In the genomic region with DNA sequence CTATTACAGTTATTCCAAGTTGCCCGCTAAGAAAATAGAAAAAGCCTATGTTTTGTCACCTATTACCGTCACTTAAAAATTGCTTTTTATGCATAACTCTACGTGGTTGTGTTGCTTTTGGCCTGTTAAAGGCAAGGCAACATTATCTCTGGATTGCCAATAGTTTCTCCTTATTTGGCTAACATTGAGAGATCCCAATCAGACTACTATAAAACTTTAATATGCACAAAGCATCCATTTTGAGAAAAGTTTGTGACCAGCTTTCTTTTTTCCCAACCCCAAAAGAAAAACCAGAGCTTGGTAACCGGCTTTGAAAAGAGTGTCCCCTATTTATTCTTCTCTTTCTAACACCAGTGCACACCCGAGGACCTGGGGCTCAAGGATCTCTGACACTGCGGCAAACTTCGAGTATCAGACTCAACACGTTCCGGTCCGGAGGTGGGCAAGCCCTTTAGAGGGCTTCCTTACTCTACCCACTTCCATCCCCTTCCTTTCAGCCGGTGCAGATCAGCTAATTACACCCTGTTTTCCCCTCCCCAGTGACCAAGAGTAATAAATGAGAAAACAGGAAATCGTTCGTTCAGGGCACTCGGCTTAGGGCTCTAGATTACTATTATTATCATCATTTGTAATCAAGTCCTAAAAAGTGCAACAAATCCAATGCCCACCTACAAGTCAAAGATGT, we compare ENCODE assay signal across 8 cellular contexts. TPM values are rescaled to one million over a fixed set of nuclear protein-coding genes. Genes with fewer than 3 reads are reported as not detected.
DNase-seq lines count a peak whose midpoint lies in the region; ATAC-seq, FAIRE-seq and TF ChIP-seq lines count a peak whose summit lies in the region.

No MANE protein-coding gene starts in this region.

- peaks cover 47% of the 10 kb centered on the region for H3K4me1 ChIP-seq in CD4-positive, alpha-beta memory T cell (ENCODE audit: insufficient read depth, low read length)
- H3K4me1 ChIP-seq in ascending aorta (peaks cover 0 to 6% of the 10 kb centered on the region in 2 donors), small intestine (ENCODE audit: control insufficient read depth in 2 of 2, insufficient read depth in 1 of 2, low read depth in 1 of 2, low read length in 1 of 2) (peaks cover 3 to 7% of the 10 kb centered on the region in 2 donors)

- H3K9me3 ChIP-seq in CD4-positive, alpha-beta memory T cell (ENCODE audit: control insufficient read depth in 1 of 2, low read length in 2 of 2): no peaks in the 10 kb centered on the region
- no peaks in the 10 kb centered on the region for H3K9me3 ChIP-seq in ascending aorta
- no peaks in the 10 kb centered on the region for H3K9me3 ChIP-seq in iPS-18c (ENCODE audit: control insufficient read depth, insufficient read depth, low read length)
- no peaks in the 10 kb centered on the region for H3K9me3 ChIP-seq in small intestine (ENCODE audit: control insufficient read depth, low read depth)

- peak overlapping the region; percentile 89 to 99 (median 98) for H3K27ac Mint-ChIP-seq in CD4-positive, alpha-beta memory T cell

- H3K36me3 Mint-ChIP-seq in CD4-positive, alpha-beta memory T cell: peaks cover 0 to 22% of the 10 kb centered on the region in 2 donors

- peaks cover 34 to 70% (median 50%) of the 10 kb centered on the region in 4 donors for H3K4me1 Mint-ChIP-seq in CD4-positive, alpha-beta memory T cell

- H3K36me3 ChIP-seq in CD4-positive, alpha-beta memory T cell (ENCODE audit: insufficient read depth, low read length): no peaks in the 10 kb centered on the region
- H3K36me3 ChIP-seq in ascending aorta (no peaks in the 10 kb centered on the region), small intestine (ENCODE audit: control insufficient read depth in 2 of 2, insufficient read depth in 2 of 2, low read length in 2 of 2) (no peaks in the 10 kb centered on the region)

- TF ChIP-seq CTCF in ascending aorta (IDR thresholded peaks at IDR 0.05): no peak

- FAIRE-seq in small intestine (lab: Jason Lieb, UNC): no peak

- peak overlapping the region; percentile 91 for H3K27ac ChIP-seq in CD4-positive, alpha-beta memory T cell (ENCODE audit: low read depth, low read length)
- H3K27ac ChIP-seq in ascending aorta: peak overlapping the region; percentile 93 to 99
- H3K27ac ChIP-seq in small intestine (ENCODE audit: low read depth in 1 of 2, low read length in 1 of 2): peak overlapping the region; percentile 94 to 95

- WGBS in small intestine, 3 donors: 0 to 1% (median 1%) methylated on average over 14 of the region's 14 CpGs

- peak overlapping the region; percentile 68 to 90 for H3K4me3 ChIP-seq in CD4-positive, alpha-beta memory T cell (ENCODE audit: low read length in 2 of 2)
- H3K4me3 ChIP-seq in ascending aorta: peak overlapping the region; percentile 75 to 93
- H3K4me3 ChIP-seq in iPS-18c (ENCODE audit: insufficient read depth, low read depth, low read length): peak overlapping the region; percentile 90
- H3K4me3 ChIP-seq in small intestine (ENCODE audit: low read depth in 1 of 2, low read length in 2 of 2): peak overlapping the region; percentile 97 to 98

- peaks cover 0 to 3% (median 0%) of the 10 kb centered on the region in 8 donors for H3K9me3 Mint-ChIP-seq in CD4-positive, alpha-beta memory T cell

- intact Hi-C loops in CD4-positive, alpha-beta memory T cell (cut with micrococcal nuclease): loop anchor here (2.0 kb wide), 2 partner anchors 47 to 253 kb away; no protein-coding TSS in a partner anchor
- intact Hi-C loops in ascending aorta (cut with DNase I): loop anchor here (2.0 to 10.0 kb wide), 3 partner anchors 47 to 379 kb away; no protein-coding TSS in a partner anchor

- no peaks in the 10 kb centered on the region for H3K27me3 Mint-ChIP-seq in CD4-positive, alpha-beta memory T cell

- no peaks in the 10 kb centered on the region for H3K27me3 ChIP-seq in CD4-positive, alpha-beta memory T cell (ENCODE audit: insufficient read depth, low read length)
- H3K27me3 ChIP-seq in ascending aorta: no peaks in the 10 kb centered on the region
- H3K27me3 ChIP-seq in small intestine (ENCODE audit: control insufficient read depth in 2 of 2, insufficient read depth in 2 of 2, low read length in 2 of 2): no peaks in the 10 kb centered on the region

- peak; percentile 2 to 45 (median 24) for DNase-seq in CD4-positive, alpha-beta memory T cell
- DNase-seq in NCI-H146 (lab: John Stamatoyannopoulos, UW): peak; percentile 43
- no peak for DNase-seq in ascending aorta (ENCODE audit: low spot score in 2 of 2)
- DNase-seq in small intestine: peak; percentile 38
- no peak for DNase-seq in NCI-H1930 (lab: John Stamatoyannopoulos, UW)
- no peak for DNase-seq in NCI-H2196 treated with DMSO at 0.1 percent for 48 hours (lab: John Stamatoyannopoulos, UW; ENCODE audit: unreplicated experiment)

- ATAC-seq in GM21447 (IDR thresholded peaks at IDR 0.05; ENCODE audit: unreplicated experiment): peak; percentile 18

- CTCF ChIA-PET in CD4-positive, alpha-beta memory T cell (lab: Charles Lee; ENCODE audit: partially characterized antibody): interaction anchor here (1.4 to 2.8 kb wide), 3 partner anchors 43 to 253 kb away, joined by 3 to 12 read pairs (median 5); no protein-coding TSS in a partner anchor

- peak overlapping the region; percentile 91 to 100 (median 96) for H3K4me3 Mint-ChIP-seq in CD4-positive, alpha-beta memory T cell

- POLR2A ChIA-PET in CD4-positive, alpha-beta memory T cell (lab: Charles Lee; ENCODE audit: partially characterized antibody): interaction anchor here (0.5 to 1.4 kb wide), 5 partner anchors 9 to 136 kb away, joined by 3 to 6 read pairs (median 4); no protein-coding TSS in a partner anchor

RNA-seq across cellular contexts. Expression of a gene that starts 1.2 kb away (rescaled TPM):
- 100 to 1,000 TPM; 127 to 129 TPM for total RNA-seq in CD4-positive, alpha-beta memory T cell
- 100 to 1,000 TPM in 1 of 2 donors, 10 to 100 TPM in 1; 73.1 to 130 TPM for polyA plus RNA-seq in CD4-positive, alpha-beta memory T cell
- total RNA-seq in ascending aorta: 374 TPM
- 100 to 1,000 TPM in 1 of 3 donors, 10 to 100 TPM in 2; 16.7 to 103 (median 49.0) TPM for polyA plus RNA-seq in small intestine

Comparison
In these comparisons a context has a peak if more than half of its experiments do, and no peak if none do; other contexts are left out.
1. DNase-seq: peak in CD4-positive, alpha-beta memory T cell (5 of 5), NCI-H146 (single experiment) and small intestine (single experiment); none in ascending aorta (0 of 2), NCI-H1930 (0 of 2) and NCI-H2196 treated with DMSO at 0.1 percent for 48 hours (single experiment).
2. Peak in every context shown above with its lines, with median percentiles within 50 percentile points of each other: H3K27ac ChIP-seq and H3K4me3 ChIP-seq.